ENCODE assay signal across 25 cellular contexts in the genomic region with DNA sequence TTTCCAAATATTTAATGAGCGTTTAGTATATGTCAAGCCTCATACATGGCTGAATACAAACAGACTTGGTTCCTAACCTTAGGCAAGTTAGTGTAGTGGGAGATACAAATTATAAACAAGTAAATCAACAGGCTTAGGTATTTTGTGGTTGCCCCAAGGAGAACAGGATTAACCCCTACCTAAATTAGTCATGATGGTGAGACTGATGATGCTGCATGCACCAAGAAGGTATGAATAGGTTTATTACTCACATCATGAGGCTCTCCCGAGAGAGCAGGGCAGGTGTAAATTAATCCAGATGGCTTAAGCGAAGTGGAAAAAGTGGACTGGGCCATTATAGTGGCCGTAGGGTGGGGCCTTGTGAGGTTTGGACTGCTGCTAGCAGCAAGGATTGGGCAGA.
"Had no signal": no experiment of that assay in that cellular context is flagged by ENCODE, and none has a peak within 500 bp of the region (broad histone marks: within the 10 kb centered on the region; RNA-seq: fewer than 3 reads in every experiment).

No MANE protein-coding gene starts in this region.

- ATAC-seq: left ventricle myocardium superior; lower lobe of right lung; mucosa of descending colon; natural killer cell treated with Interleukin-12 subunit alpha and Interleukin-12 subunit beta and Interleukin-15 and Interleukin-18, amount 100 ng/mL, for 72 hours; pancreas; sciatic nerve; stimulated activated effector memory CD8-positive, alpha-beta T cell treated with anti-CD3 and anti-CD28 coated beads, Interleukin-12 subunit alpha, Interleukin-12 subunit beta, amount 100 ng/mL, for 72 hours had no signal

- H3K27ac ChIP-seq: dorsolateral prefrontal cortex, esophagus squamous epithelium, lower lobe of right lung, neutrophil, pancreas, stomach, testis, tibial artery, upper lobe of left lung had no signal

- H3K4me3 ChIP-seq: dorsolateral prefrontal cortex, esophagus squamous epithelium, lower lobe of right lung, mucosa of descending colon, pancreas, smooth muscle cell, stomach, testis, tibial artery, upper lobe of left lung had no signal

- DNase-seq: dorsolateral prefrontal cortex; effector CD4-positive, alpha-beta T cell; esophagus squamous epithelium; hypothalamus; immature natural killer cell; islet precursor cell; kidney glomerular epithelial cell; left ventricle myocardium superior; lower lobe of right lung; mucosa of descending colon; naive B cell; pancreas; stimulated activated CD4-positive, alpha-beta T cell treated with anti-CD3 and anti-CD28 coated beads, Interleukin-12 subunit alpha, Interleukin-12 subunit beta, amount 100 ng/mL, for 4 hours; stimulated activated CD4-positive, alpha-beta T cell treated with anti-CD3 and anti-CD28 coated beads, Interleukin-2, amount 100 ng/mL, for 24 hours; stimulated activated CD4-positive, alpha-beta T cell treated with anti-CD3 and anti-CD28 coated beads, Interleukin-4, amount 100 ng/mL, for 24 hours; stimulated activated naive CD4-positive, alpha-beta T cell treated with Interleukin-2 at 50 U/mL for 16 hours; stomach; testis; tibial artery had no signal
